8 cellular contexts compared by ENCODE assay signal in genomic region chr11:65900125-65900898, GRCh38. TPM values are rescaled to one million over a fixed set of nuclear protein-coding genes. Genes with fewer than 3 reads are reported as not detected.
DNase-seq lines count a peak whose midpoint lies in the region; ATAC-seq and TF ChIP-seq lines count a peak whose summit lies in the region.

Gene FOSL1 (minus strand): TSS chr11:65900388. CDS start chr11:65900339, 49 bp downstream.

- DNase-seq in AG20443 (ENCODE audit: low spot score) (peak; percentile 95), NOMO-1 (lab: John Stamatoyannopoulos, UW; ENCODE audit: unreplicated experiment in 2 of 2) (peak; percentile 77 to 92), epidermal melanocyte (ENCODE audit: insufficient read length, low spot score) (peak; percentile 85), mucosa of gallbladder (ENCODE audit: low spot score) (peak; percentile 88)
- peak; percentile 97 for DNase-seq in activated CD8-positive, alpha-beta memory T cell treated with anti-CD3 and anti-CD28 coated beads, Interleukin-2, amount 50 U/mL, for 48 hours
- DNase-seq in stimulated activated CD8-positive, alpha-beta memory T cell treated with anti-CD3 and anti-CD28 coated beads, Interleukin-2, amount 100 ng/mL, for 48 hours (ENCODE audit: low read depth in 2 of 2): peak; percentile 91 to 95

- in situ Hi-C loops in GM18951 (cut with MboI; ENCODE audit: low sequenced_read_pairs, unreplicated experiment): no loop called here

- TF ChIP-seq POLR2A in GM18951 (IDR thresholded peaks at IDR 0.05; ENCODE audit: extremely low read depth, insufficient read depth, insufficient read length): peak; percentile 74

- peak; percentile 78 for ATAC-seq in HG03159 (IDR thresholded peaks at IDR 0.05; ENCODE audit: unreplicated experiment)

RNA-seq across cellular contexts. Expression of gene FOSL1, which starts in this region (rescaled TPM):
- total RNA-seq in mucosa of gallbladder: 1.2 TPM

Comparison
In these comparisons a context has a peak if more than half of its experiments do, and no peak if none do; other contexts are left out.
1. Peak in every context shown above with its lines: DNase-seq and ATAC-seq.